31 cellular contexts compared by ENCODE assay signal in genomic region chrX:115425359-115425758, GRCh38.
"Had no signal": no experiment of that assay in that cellular context is flagged by ENCODE, and none has a peak within 500 bp of the region (broad histone marks: within the 10 kb centered on the region; RNA-seq: fewer than 3 reads in every experiment).

No MANE protein-coding gene starts in this region.

- H3K4me3 ChIP-seq: neural progenitor cell, ovary, psoas muscle, skin epidermis, smooth muscle cell, spleen, suprapubic skin, testis, tibial artery, transverse colon, upper lobe of right lung, uterus had no signal

- H3K9me3 ChIP-seq: psoas muscle, suprapubic skin, testis, transverse colon, upper lobe of right lung, uterus had no signal

- DNase-seq: natural killer cell; occipital lobe; ovary; posterior cingulate gyrus; psoas muscle; right cardiac atrium; spleen; stimulated activated CD4-positive, alpha-beta T cell treated with anti-CD3 and anti-CD28 coated beads, Interleukin-12 subunit alpha, Interleukin-12 subunit beta, amount 100 ng/mL, for 4 hours; stimulated activated CD4-positive, alpha-beta T cell treated with anti-CD3 and anti-CD28 coated beads, Interleukin-1b, Interleukin-23, amount 100 ng/mL, for 48 hours; stimulated activated CD4-positive, alpha-beta T cell treated with anti-CD3 and anti-CD28 coated beads, Interleukin-4, amount 100 ng/mL, for 1 hour; stimulated activated CD4-positive, alpha-beta T cell treated with anti-CD3 and anti-CD28 coated beads, Interleukin-4, amount 100 ng/mL, for 4 hours; stimulated activated CD8-positive, alpha-beta memory T cell treated with anti-CD3 and anti-CD28 coated beads, Interleukin-4, amount 100 ng/mL, for 48 hours; stimulated activated naive CD4-positive, alpha-beta T cell; stimulated activated naive CD8-positive, alpha-beta T cell treated with anti-CD3 and anti-CD28 coated beads, Interleukin-15, amount 100 ng/mL, for 72 hours; stimulated activated naive CD8-positive, alpha-beta T cell treated with anti-CD3 and anti-CD28 coated beads, Interleukin-15, Interleukin-2, amounts not matched to agents 100 U/mL and 50 U/mL, for 24 hours; substantia nigra; testis; tibial artery; transverse colon; upper lobe of right lung; uterus had no signal

- ATAC-seq: natural killer cell; psoas muscle; right cardiac atrium; sciatic nerve; stimulated activated memory B cell treated with anti-CD40 and anti-IgM and Interleukin-4, amounts not matched to agents 10 μg/mL and 1 μg/mL and 100 μg/mL, for 72 hours; stimulated activated naive CD8-positive, alpha-beta T cell treated with anti-CD3 and anti-CD28 coated beads, Interleukin-15, amount 100 ng/mL, for 72 hours; stimulated activated naive CD8-positive, alpha-beta T cell treated with anti-CD3 and anti-CD28 coated beads, Interleukin-15, Interleukin-2, amounts not matched to agents 100 U/mL and 50 U/mL, for 24 hours; upper lobe of right lung had no signal

- H3K9ac ChIP-seq: neural progenitor cell, parathyroid adenoma had no signal

- H3K36me3 Mint-ChIP-seq: natural killer cell; stimulated activated memory B cell treated with anti-CD40 and anti-IgM and Interleukin-4, amounts not matched to agents 10 μg/mL and 1 μg/mL and 100 μg/mL, for 72 hours; type B pancreatic cell had no signal

- H2AFZ ChIP-seq: neural progenitor cell, parathyroid adenoma had no signal

- H3K27me3 ChIP-seq: neural progenitor cell, ovary, spleen, suprapubic skin, testis, tibial artery, transverse colon, upper lobe of right lung, uterus had no signal

- H3K9me3 Mint-ChIP-seq: stimulated activated naive CD8-positive, alpha-beta T cell treated with anti-CD3 and anti-CD28 coated beads, Interleukin-15, amount 100 ng/mL, for 72 hours; type B pancreatic cell had no signal

- H3K4me1 ChIP-seq: parathyroid adenoma, psoas muscle, spleen, suprapubic skin, testis, tibial artery, transverse colon, upper lobe of right lung, uterus had no signal

- H3K4me1 Mint-ChIP-seq: natural killer cell; stimulated activated memory B cell treated with anti-CD40 and anti-IgM and Interleukin-4, amounts not matched to agents 10 μg/mL and 1 μg/mL and 100 μg/mL, for 72 hours; stimulated activated naive CD8-positive, alpha-beta T cell treated with anti-CD3 and anti-CD28 coated beads, Interleukin-15, amount 100 ng/mL, for 72 hours had no signal

- H3K36me3 ChIP-seq: neural progenitor cell, ovary, spleen, suprapubic skin, tibial artery, transverse colon, upper lobe of right lung, uterus had no signal

- H3K4me3 Mint-ChIP-seq: natural killer cell; nephron; neural progenitor cell; stimulated activated memory B cell treated with anti-CD40 and anti-IgM and Interleukin-4, amounts not matched to agents 10 μg/mL and 1 μg/mL and 100 μg/mL, for 72 hours; stimulated activated naive CD8-positive, alpha-beta T cell treated with anti-CD3 and anti-CD28 coated beads, Interleukin-15, amount 100 ng/mL, for 72 hours; type B pancreatic cell had no signal

- H3K27ac Mint-ChIP-seq: natural killer cell; neural progenitor cell; progenitor cell of endocrine pancreas; stimulated activated memory B cell treated with anti-CD40 and anti-IgM and Interleukin-4, amounts not matched to agents 10 μg/mL and 1 μg/mL and 100 μg/mL, for 72 hours; stimulated activated naive CD8-positive, alpha-beta T cell treated with anti-CD3 and anti-CD28 coated beads, Interleukin-15, amount 100 ng/mL, for 72 hours; type B pancreatic cell had no signal

- H3K79me2 ChIP-seq: parathyroid adenoma had no signal

- H3K27ac ChIP-seq: neural progenitor cell, ovary, parathyroid adenoma, psoas muscle, skin epidermis, spleen, suprapubic skin, testis, tibial artery, transverse colon, upper lobe of right lung, uterus had no signal

- H3K27me3 Mint-ChIP-seq: progenitor cell of endocrine pancreas; stimulated activated memory B cell treated with anti-CD40 and anti-IgM and Interleukin-4, amounts not matched to agents 10 μg/mL and 1 μg/mL and 100 μg/mL, for 72 hours; stimulated activated naive CD8-positive, alpha-beta T cell treated with anti-CD3 and anti-CD28 coated beads, Interleukin-15, amount 100 ng/mL, for 72 hours; type B pancreatic cell had no signal

- H3K4me2 ChIP-seq: neural progenitor cell, smooth muscle cell had no signal
